Comparison of ENCODE assay signal across 25 cellular contexts in the genomic region with DNA sequence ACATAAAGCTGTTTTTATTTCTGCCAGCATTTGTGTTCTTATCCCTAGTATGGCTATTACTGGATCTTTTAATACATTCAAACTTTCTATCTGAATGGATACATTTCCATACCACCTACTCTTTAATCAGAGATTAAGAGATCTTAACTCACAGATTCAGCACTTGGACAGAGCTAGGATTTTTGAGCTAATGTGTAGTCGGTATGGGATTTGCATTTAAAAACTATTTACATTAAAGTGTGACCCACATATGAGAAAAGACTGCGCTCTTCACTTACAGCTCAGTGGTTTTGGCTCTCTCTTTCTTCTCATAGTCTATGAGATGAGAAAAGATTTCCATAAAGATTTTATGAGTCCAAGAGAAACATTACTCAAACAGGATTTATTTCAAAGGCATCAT. TPM values are rescaled to one million over a fixed set of nuclear protein-coding genes. Genes with fewer than 3 reads are reported as not detected.
"Had no signal": no experiment of that assay in that cellular context is flagged by ENCODE, and none has a peak within 500 bp of the region (broad histone marks: within the 10 kb centered on the region; RNA-seq: fewer than 3 reads in every experiment).

No MANE protein-coding gene starts in this region.

- H3K36me3 ChIP-seq: gastroesophageal sphincter, left ventricle myocardium inferior, sigmoid colon, stomach had no signal

- H3K36me3 Mint-ChIP-seq: immature natural killer cell; naive B cell; stimulated activated naive B cell treated with anti-CD40 and anti-IgM and Interleukin-4, amounts not matched to agents 10 μg/mL and 1 μg/mL and 100 μg/mL, for 72 hours had no signal

- H3K9ac ChIP-seq: parathyroid adenoma had no signal

- H3K27ac ChIP-seq: dorsolateral prefrontal cortex, gastroesophageal sphincter, left ventricle myocardium inferior, parathyroid adenoma, psoas muscle, sigmoid colon, skin epidermis, stomach had no signal

- H3K9me3 Mint-ChIP-seq: nephron progenitor cell; stimulated activated naive B cell treated with anti-CD40 and anti-IgM and Interleukin-4, amounts not matched to agents 10 μg/mL and 1 μg/mL and 100 μg/mL, for 72 hours had no signal

- H3K9me3 ChIP-seq: gastroesophageal sphincter, left ventricle myocardium inferior, psoas muscle, sigmoid colon, stomach had no signal

- H3K4me3 Mint-ChIP-seq: immature natural killer cell; naive B cell; nephron progenitor cell; stimulated activated naive B cell treated with anti-CD40 and anti-IgM and Interleukin-4, amounts not matched to agents 10 μg/mL and 1 μg/mL and 100 μg/mL, for 72 hours had no signal

- H2AFZ ChIP-seq: parathyroid adenoma had no signal

- H3K79me2 ChIP-seq: parathyroid adenoma had no signal

- DNase-seq: cortex of kidney; dorsolateral prefrontal cortex; effector CD8-positive, alpha-beta T cell; glutamatergic neuron; immature natural killer cell; left ventricle myocardium inferior; mesenchymal stem cell; naive B cell; nephron progenitor cell; psoas muscle; sigmoid colon; stimulated activated CD4-positive, alpha-beta T cell treated with anti-CD3 and anti-CD28 coated beads, Interleukin-2, amount 100 ng/mL, for 24 hours; stimulated activated CD4-positive, alpha-beta T cell treated with anti-CD3 and anti-CD28 coated beads, Interleukin-4, amount 100 ng/mL, for 4 hours; stimulated activated naive B cell treated with anti-CD40 and anti-IgM and Interleukin-4, amounts not matched to agents 10 μg/mL and 1 μg/mL and 100 μg/mL, for 72 hours; stomach; trophoblast cell had no signal

- H3K4me3 ChIP-seq: dorsolateral prefrontal cortex, gastroesophageal sphincter, left ventricle myocardium inferior, lung, psoas muscle, sigmoid colon, skin epidermis, stomach had no signal

- H3K27me3 ChIP-seq: dorsolateral prefrontal cortex, sigmoid colon had no signal

- H3K4me1 ChIP-seq: gastroesophageal sphincter, left ventricle myocardium inferior, parathyroid adenoma, psoas muscle, stomach had no signal

- ATAC-seq: esophagus mucosa; gastroesophageal sphincter; psoas muscle; stimulated activated naive B cell treated with anti-CD40 and anti-IgM and Interleukin-4, amounts not matched to agents 10 μg/mL and 1 μg/mL and 100 μg/mL, for 72 hours had no signal

- H3K27ac Mint-ChIP-seq: immature natural killer cell; naive B cell; nephron progenitor cell; stimulated activated naive B cell treated with anti-CD40 and anti-IgM and Interleukin-4, amounts not matched to agents 10 μg/mL and 1 μg/mL and 100 μg/mL, for 72 hours had no signal

- H3K4me1 Mint-ChIP-seq: immature natural killer cell; naive B cell; nephron progenitor cell; stimulated activated naive B cell treated with anti-CD40 and anti-IgM and Interleukin-4, amounts not matched to agents 10 μg/mL and 1 μg/mL and 100 μg/mL, for 72 hours had no signal

RNA-seq across cellular contexts. Expression of a gene that starts 16.4 kb away (rescaled TPM):
- total RNA-seq: dorsolateral prefrontal cortex, esophagus mucosa, fibroblast of lung, gastroesophageal sphincter, left ventricle myocardium inferior, lung, omental fat pad, psoas muscle, sigmoid colon, stomach, urinary bladder had no signal
- polyA plus RNA-seq: fibroblast of lung, immature natural killer cell, keratinocyte, lung, psoas muscle, sigmoid colon, stomach, urinary bladder had no signal
